10 cellular contexts compared by ENCODE assay signal in the genomic region with DNA sequence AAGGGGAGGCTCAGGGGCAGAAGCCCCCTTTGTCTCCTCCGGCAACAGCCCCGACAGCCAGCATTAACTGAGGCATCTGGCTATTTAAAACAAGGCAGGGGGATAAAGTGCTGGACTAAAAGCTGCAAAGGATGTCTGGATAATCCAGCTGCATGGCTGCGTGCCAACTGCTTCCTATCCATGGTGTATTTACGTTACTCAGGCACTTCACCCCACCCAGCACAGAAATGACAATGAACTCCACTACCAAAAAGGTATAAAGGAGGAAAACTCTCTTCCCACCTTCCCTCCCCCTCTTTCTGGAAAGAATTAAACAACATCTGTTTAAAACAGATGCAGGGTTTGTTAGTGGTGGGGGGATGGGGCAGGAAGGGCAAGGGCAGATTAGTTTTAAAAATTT.
DNase-seq lines count a peak whose midpoint lies in the region; ATAC-seq, FAIRE-seq and TF ChIP-seq lines count a peak whose summit lies in the region.
"Had no signal": no experiment of that assay in that cellular context is flagged by ENCODE, and none has a peak within 500 bp of the region (broad histone marks: within the 10 kb centered on the region; RNA-seq: fewer than 3 reads in every experiment).

No MANE protein-coding gene starts in this region.

- intact Hi-C loops in Right ventricle myocardium superior (cut with DNase I): no loop called here
- intact Hi-C loops in left ventricle myocardium inferior (cut with micrococcal nuclease): no loop called here
- intact Hi-C loops in aorta (cut with DNase I): no loop called here

- ATAC-seq in Right ventricle myocardium superior (ENCODE audit: poor library complexity): peak; percentile 24
- ATAC-seq in SK-N-SH treated with all-trans-retinoic acid at 6 μM for 48 hours: peak; percentile 71
- ATAC-seq in aorta (ENCODE audit: low FRiP score): no peak
- no peak for ATAC-seq in HG02840 (IDR thresholded peaks at IDR 0.05; ENCODE audit: low FRiP score, unreplicated experiment)

- H3K4me1 ChIP-seq in right atrium auricular region: peaks cover 0 to 48% of the 10 kb centered on the region in 2 donors
- peaks cover 64% of the 10 kb centered on the region for H3K4me1 ChIP-seq in left ventricle myocardium inferior
- H3K4me1 ChIP-seq in aorta (ENCODE audit: control insufficient read depth in 1 of 2, insufficient read depth in 2 of 2, low read length in 2 of 2): peaks cover 2 to 9% of the 10 kb centered on the region in 2 donors

- H3K27ac ChIP-seq in right atrium auricular region (no peak overlapping the region), left ventricle myocardium inferior (replicated peaks) (peak overlapping the region; percentile 42), aorta (ENCODE audit: low read depth in 1 of 2, low read length in 2 of 2) (no peak overlapping the region)
- H3K27ac ChIP-seq: HL-60 had no signal

- H3K27me3 ChIP-seq in right atrium auricular region (no peaks in the 10 kb centered on the region), left ventricle myocardium inferior (ENCODE audit: low read depth) (no peaks in the 10 kb centered on the region), aorta (ENCODE audit: control insufficient read depth in 1 of 2, insufficient read depth in 2 of 2, low read length in 1 of 2) (no peaks in the 10 kb centered on the region)

- peak; percentile 80 for DNase-seq in Right ventricle myocardium superior
- DNase-seq in right atrium auricular region (ENCODE audit: low spot score): no peak
- DNase-seq in left ventricle myocardium inferior: peak; percentile 70
- peak; percentile 59 to 83 for DNase-seq in aorta
- no peak for DNase-seq in superior temporal gyrus (ENCODE audit: extremely low spot score)
- no peak for DNase-seq in GM12892 (ENCODE audit: insufficient read length)
- DNase-seq: occipital lobe had no signal

- WGBS in aorta, 2 donors: 37 to 40% methylated on average over 4 of the region's 4 CpGs

- no peaks in the 10 kb centered on the region for H3K9me3 ChIP-seq in right atrium auricular region
- H3K9me3 ChIP-seq in left ventricle myocardium inferior (replicated peaks): no peaks in the 10 kb centered on the region
- H3K9me3 ChIP-seq in aorta (ENCODE audit: control insufficient read depth, low read length): no peaks in the 10 kb centered on the region

- TF ChIP-seq CTCF in right atrium auricular region (IDR thresholded peaks at IDR 0.05) (no peak), left ventricle myocardium inferior (IDR thresholded peaks at IDR 0.05; ENCODE audit: borderline replicate concordance) (no peak)

- FAIRE-seq in GM12892 (lab: Jason Lieb, UNC): no peak

- no peak for TF ChIP-seq POLR2A in GM12892 (IDR thresholded peaks at IDR 0.05; ENCODE audit: low read depth, low read length)

- H3K4me3 ChIP-seq in right atrium auricular region (no peak overlapping the region), left ventricle myocardium inferior (peak overlapping the region; percentile 15), aorta (ENCODE audit: low read length in 2 of 2) (no peak overlapping the region)

- H3K36me3 ChIP-seq in right atrium auricular region (no peaks in the 10 kb centered on the region), left ventricle myocardium inferior (no peaks in the 10 kb centered on the region), aorta (ENCODE audit: control insufficient read depth in 1 of 2, insufficient read depth in 2 of 2, low read length in 1 of 2) (no peaks in the 10 kb centered on the region)

TF ChIP-seq in SK-N-SH treated with all-trans-retinoic acid at 6 μM for 48 hours, 23 proteins besides CTCF, POLR2A, EP300 and RAD21:
- peak; percentile 79; the same call in 1 of the 2 replicates for TF ChIP-seq TCF4 (CRISPR knock-in tag; IDR thresholded peaks at IDR 0.05; ENCODE audit: borderline replicate concordance)
- TF ChIP-seq RARB (CRISPR knock-in tag; IDR thresholded peaks at IDR 0.05): no peak
- TF ChIP-seq TOX (CRISPR knock-in tag; IDR thresholded peaks at IDR 0.05; ENCODE audit: borderline replicate concordance): no peak
- TF ChIP-seq ARNTL (CRISPR knock-in tag; IDR thresholded peaks at IDR 0.05; ENCODE audit: borderline replicate concordance, low read depth): no peak
- TF ChIP-seq, protein P1, sequence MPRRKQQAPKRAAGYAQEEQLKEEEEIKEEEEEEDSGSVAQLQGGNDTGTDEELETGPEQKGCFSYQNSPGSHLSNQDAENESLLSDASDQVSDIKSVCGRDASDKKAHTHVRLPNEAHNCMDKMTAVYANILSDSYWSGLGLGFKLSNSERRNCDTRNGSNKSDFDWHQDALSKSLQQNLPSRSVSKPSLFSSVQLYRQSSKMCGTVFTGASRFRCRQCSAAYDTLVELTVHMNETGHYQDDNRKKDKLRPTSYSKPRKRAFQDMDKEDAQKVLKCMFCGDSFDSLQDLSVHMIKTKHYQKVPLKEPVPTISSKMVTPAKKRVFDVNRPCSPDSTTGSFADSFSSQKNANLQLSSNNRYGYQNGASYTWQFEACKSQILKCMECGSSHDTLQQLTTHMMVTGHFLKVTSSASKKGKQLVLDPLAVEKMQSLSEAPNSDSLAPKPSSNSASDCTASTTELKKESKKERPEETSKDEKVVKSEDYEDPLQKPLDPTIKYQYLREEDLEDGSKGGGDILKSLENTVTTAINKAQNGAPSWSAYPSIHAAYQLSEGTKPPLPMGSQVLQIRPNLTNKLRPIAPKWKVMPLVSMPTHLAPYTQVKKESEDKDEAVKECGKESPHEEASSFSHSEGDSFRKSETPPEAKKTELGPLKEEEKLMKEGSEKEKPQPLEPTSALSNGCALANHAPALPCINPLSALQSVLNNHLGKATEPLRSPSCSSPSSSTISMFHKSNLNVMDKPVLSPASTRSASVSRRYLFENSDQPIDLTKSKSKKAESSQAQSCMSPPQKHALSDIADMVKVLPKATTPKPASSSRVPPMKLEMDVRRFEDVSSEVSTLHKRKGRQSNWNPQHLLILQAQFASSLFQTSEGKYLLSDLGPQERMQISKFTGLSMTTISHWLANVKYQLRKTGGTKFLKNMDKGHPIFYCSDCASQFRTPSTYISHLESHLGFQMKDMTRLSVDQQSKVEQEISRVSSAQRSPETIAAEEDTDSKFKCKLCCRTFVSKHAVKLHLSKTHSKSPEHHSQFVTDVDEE (CRISPR knock-in tag; IDR thresholded peaks at IDR 0.05): peak; percentile 15; the same call in 1 of the 2 replicates
- TF ChIP-seq ZNF70 (CRISPR knock-in tag; IDR thresholded peaks at IDR 0.05): no peak
- TF ChIP-seq CSDC2 (CRISPR knock-in tag; IDR thresholded peaks at IDR 0.05): no peak
- no peak for TF ChIP-seq GLIS3 (CRISPR knock-in tag; IDR thresholded peaks at IDR 0.05)
- no peak for TF ChIP-seq ISL1 (CRISPR knock-in tag; IDR thresholded peaks at IDR 0.05)
- no peak for TF ChIP-seq OSR1 (CRISPR knock-in tag; IDR thresholded peaks at IDR 0.05)
- no peak for TF ChIP-seq POU6F1 (CRISPR knock-in tag; IDR thresholded peaks at IDR 0.05; ENCODE audit: borderline replicate concordance, low read depth)
- no peak for TF ChIP-seq CREB5 (CRISPR knock-in tag; IDR thresholded peaks at IDR 0.05; ENCODE audit: low read depth)
- TF ChIP-seq, protein P2, sequence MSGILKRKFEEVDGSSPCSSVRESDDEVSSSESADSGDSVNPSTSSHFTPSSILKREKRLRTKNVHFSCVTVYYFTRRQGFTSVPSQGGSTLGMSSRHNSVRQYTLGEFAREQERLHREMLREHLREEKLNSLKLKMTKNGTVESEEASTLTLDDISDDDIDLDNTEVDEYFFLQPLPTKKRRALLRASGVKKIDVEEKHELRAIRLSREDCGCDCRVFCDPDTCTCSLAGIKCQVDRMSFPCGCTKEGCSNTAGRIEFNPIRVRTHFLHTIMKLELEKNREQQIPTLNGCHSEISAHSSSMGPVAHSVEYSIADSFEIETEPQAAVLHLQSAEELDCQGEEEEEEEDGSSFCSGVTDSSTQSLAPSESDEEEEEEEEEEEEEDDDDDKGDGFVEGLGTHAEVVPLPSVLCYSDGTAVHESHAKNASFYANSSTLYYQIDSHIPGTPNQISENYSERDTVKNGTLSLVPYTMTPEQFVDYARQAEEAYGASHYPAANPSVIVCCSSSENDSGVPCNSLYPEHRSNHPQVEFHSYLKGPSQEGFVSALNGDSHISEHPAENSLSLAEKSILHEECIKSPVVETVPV (CRISPR knock-in tag; IDR thresholded peaks at IDR 0.05): no peak
- TF ChIP-seq ZNF565 (CRISPR knock-in tag; conservative IDR thresholded peaks at IDR 0.05; ENCODE audit: low read depth): no peak
- 0 out of 2 replicates have a peak, but pooled peaks have one; percentile 8 for TF ChIP-seq ZFP30 (CRISPR knock-in tag; IDR thresholded peaks at IDR 0.05)
- TF ChIP-seq ZC3H10 (CRISPR knock-in tag; IDR thresholded peaks at IDR 0.05): no peak

Comparison
In these comparisons a context has a peak if more than half of its experiments do, and no peak if none do; other contexts are left out.
1. DNase-seq: peak in Right ventricle myocardium superior (single experiment), left ventricle myocardium inferior (single experiment) and aorta (2 of 2); none in right atrium auricular region (single experiment), superior temporal gyrus (single experiment) and GM12892 (single experiment).
2. ATAC-seq: peak in Right ventricle myocardium superior (single experiment) and SK-N-SH treated with all-trans-retinoic acid at 6 μM for 48 hours (single experiment); none in aorta (single experiment) and HG02840 (single experiment).